ENCODE assay signal across 23 cellular contexts in genomic region chr1:35377553-35377952, GRCh38.
DNase-seq lines count a peak whose midpoint lies in the region; ATAC-seq and TF ChIP-seq lines count a peak whose summit lies in the region.
"Had no signal": no experiment of that assay in that cellular context is flagged by ENCODE, and none has a peak within 500 bp of the region (broad histone marks: within the 10 kb centered on the region; RNA-seq: fewer than 3 reads in every experiment).

No MANE protein-coding gene starts in this region.

- in situ Hi-C loops in brain microvascular endothelial cell (cut with HindIII; ENCODE audit: low pct_ligation_motif_present, low sequenced_read_pairs): no loop called here

- CTCF ChIA-PET in MCF 10A (lab: Yijun Ruan, JAX): interaction anchor here (0.8 kb wide), 1 partner anchor 67 kb away, joined by 3 read pairs; no protein-coding TSS in a partner anchor

- DNase-seq in MCF 10A (ENCODE audit: unreplicated experiment) (peak; percentile 2), breast epithelium (ENCODE audit: low spot score in 2 of 2) (no peak), brain microvascular endothelial cell (peak; percentile 41), glomerular visceral epithelial cell (ENCODE audit: extremely low spot score) (peak; percentile 2), UCSD-AML1 (lab: John Stamatoyannopoulos, UW; ENCODE audit: unreplicated experiment) (no peak), dedifferentiated amniotic fluid mesenchymal stem cell (ENCODE audit: extremely low spot score) (no peak)
- DNase-seq: 8988T; activated CD8-positive, alpha-beta T cell treated with anti-CD3 and anti-CD28 coated beads, Interleukin-2, amount 10 ng/mL, durations not matched to agents 7 days and 5 days; caudate nucleus; CD4-positive, CD25-positive, alpha-beta regulatory T cell; DMS79 treated with DMSO at 0.1 percent for 48 hours; effector CD8-positive, alpha-beta T cell; gastrocnemius medialis; natural killer cell; NCI-H187 treated with DMSO at 0.1 percent for 48 hours; NCI-H446; posterior cingulate gyrus; spleen; T-helper 1 cell; thyroid gland had no signal

- H3K36me3 Mint-ChIP-seq in MCF 10A (ENCODE audit: insufficient read depth, unreplicated experiment): peaks cover 31% of the 10 kb centered on the region
- H3K36me3 Mint-ChIP-seq: natural killer cell had no signal

- H3K4me3 Mint-ChIP-seq in MCF 10A (ENCODE audit: unreplicated experiment): no peak overlapping the region
- H3K4me3 Mint-ChIP-seq: activated CD8-positive, alpha-beta T cell treated with anti-CD3 and anti-CD28 coated beads, Interleukin-2, amount 10 ng/mL, durations not matched to agents 7 days and 5 days; CD4-positive, CD25-positive, alpha-beta regulatory T cell; natural killer cell had no signal

- no peak for TF ChIP-seq CTCF in MCF 10A (IDR thresholded peaks at IDR 0.05; ENCODE audit: unreplicated experiment)
- no peak for TF ChIP-seq CTCF in breast epithelium (IDR thresholded peaks at IDR 0.05)
- no peak for TF ChIP-seq CTCF in brain microvascular endothelial cell (IDR thresholded peaks at IDR 0.05; ENCODE audit: low read depth, low read length, missing control alignments)

- H3K27me3 ChIP-seq in breast epithelium: no peaks in the 10 kb centered on the region
- no peaks in the 10 kb centered on the region for H3K27me3 ChIP-seq in brain microvascular endothelial cell (replicated peaks)
- H3K27me3 ChIP-seq: gastrocnemius medialis, spleen, thyroid gland had no signal

- no peaks in the 10 kb centered on the region for H3K27me3 Mint-ChIP-seq in MCF 10A (ENCODE audit: insufficient read depth, unreplicated experiment)
- H3K27me3 Mint-ChIP-seq: CD4-positive, CD25-positive, alpha-beta regulatory T cell had no signal

- no peak for TF ChIP-seq POLR2A in breast epithelium (IDR thresholded peaks at IDR 0.05)

- H3K27ac ChIP-seq in breast epithelium (no peak overlapping the region), brain microvascular endothelial cell (peak overlapping the region; percentile 53)
- H3K27ac ChIP-seq: gastrocnemius medialis, spleen, thyroid gland, VCaP had no signal

- POLR2A ChIA-PET in MCF 10A (lab: Yijun Ruan, JAX): interaction anchor here (0.7 to 1.2 kb wide), 2 partner anchors 9 to 185 kb away, joined by 3 read pairs; partner anchors contain the start of gene SFPQ

- intact Hi-C loops in MCF 10A (cut with micrococcal nuclease): no loop called here
- intact Hi-C loops in breast epithelium (cut with DNase I; ENCODE audit: low total_unique reads): no loop called here

- no peak overlapping the region for H3K27ac Mint-ChIP-seq in MCF 10A (ENCODE audit: low read depth, unreplicated experiment)
- H3K27ac Mint-ChIP-seq: activated CD8-positive, alpha-beta T cell treated with anti-CD3 and anti-CD28 coated beads, Interleukin-2, amount 10 ng/mL, durations not matched to agents 7 days and 5 days; CD4-positive, CD25-positive, alpha-beta regulatory T cell; natural killer cell had no signal

- no peaks in the 10 kb centered on the region for H3K9me3 Mint-ChIP-seq in MCF 10A (ENCODE audit: unreplicated experiment)
- H3K9me3 Mint-ChIP-seq: CD4-positive, CD25-positive, alpha-beta regulatory T cell; natural killer cell had no signal

- H3K36me3 ChIP-seq in breast epithelium (no peaks in the 10 kb centered on the region), brain microvascular endothelial cell (replicated peaks) (peaks cover 9% of the 10 kb centered on the region)
- H3K36me3 ChIP-seq: thyroid gland had no signal

- H3K4me1 Mint-ChIP-seq in MCF 10A (ENCODE audit: insufficient read depth, unreplicated experiment): peaks cover 11% of the 10 kb centered on the region
- H3K4me1 Mint-ChIP-seq: CD4-positive, CD25-positive, alpha-beta regulatory T cell; natural killer cell had no signal

- H3K4me1 ChIP-seq in breast epithelium: no peaks in the 10 kb centered on the region
- H3K4me1 ChIP-seq: gastrocnemius medialis, spleen, thyroid gland had no signal

- H3K4me3 ChIP-seq in breast epithelium: no peak overlapping the region
- no peak overlapping the region for H3K4me3 ChIP-seq in brain microvascular endothelial cell (ENCODE audit: low read depth, low read length)
- H3K4me3 ChIP-seq: gastrocnemius medialis, spleen, thyroid gland had no signal

- no peak for ATAC-seq in HG02798 (IDR thresholded peaks at IDR 0.05; ENCODE audit: poor library complexity, unreplicated experiment)
- ATAC-seq in HG03095 (IDR thresholded peaks at IDR 0.05; ENCODE audit: unreplicated experiment): no peak
- ATAC-seq: activated CD8-positive, alpha-beta T cell treated with anti-CD3 and anti-CD28 coated beads, Interleukin-2, amount 10 ng/mL, durations not matched to agents 7 days and 5 days; gastrocnemius medialis; natural killer cell had no signal

- H3K9me3 ChIP-seq in breast epithelium: no peaks in the 10 kb centered on the region
- H3K9me3 ChIP-seq: gastrocnemius medialis, spleen, thyroid gland had no signal

- BruUV-seq in MCF 10A (replicated peaks; lab: Mats Ljungman, UMichigan): no TSS peak

Comparison
In these comparisons a context has a peak if more than half of its experiments do, and no peak if none do; other contexts are left out.
1. DNase-seq: peak in MCF 10A (single experiment), brain microvascular endothelial cell (single experiment) and glomerular visceral epithelial cell (single experiment); none in breast epithelium (0 of 2), UCSD-AML1 (single experiment) and dedifferentiated amniotic fluid mesenchymal stem cell (single experiment).